In the genomic region with DNA sequence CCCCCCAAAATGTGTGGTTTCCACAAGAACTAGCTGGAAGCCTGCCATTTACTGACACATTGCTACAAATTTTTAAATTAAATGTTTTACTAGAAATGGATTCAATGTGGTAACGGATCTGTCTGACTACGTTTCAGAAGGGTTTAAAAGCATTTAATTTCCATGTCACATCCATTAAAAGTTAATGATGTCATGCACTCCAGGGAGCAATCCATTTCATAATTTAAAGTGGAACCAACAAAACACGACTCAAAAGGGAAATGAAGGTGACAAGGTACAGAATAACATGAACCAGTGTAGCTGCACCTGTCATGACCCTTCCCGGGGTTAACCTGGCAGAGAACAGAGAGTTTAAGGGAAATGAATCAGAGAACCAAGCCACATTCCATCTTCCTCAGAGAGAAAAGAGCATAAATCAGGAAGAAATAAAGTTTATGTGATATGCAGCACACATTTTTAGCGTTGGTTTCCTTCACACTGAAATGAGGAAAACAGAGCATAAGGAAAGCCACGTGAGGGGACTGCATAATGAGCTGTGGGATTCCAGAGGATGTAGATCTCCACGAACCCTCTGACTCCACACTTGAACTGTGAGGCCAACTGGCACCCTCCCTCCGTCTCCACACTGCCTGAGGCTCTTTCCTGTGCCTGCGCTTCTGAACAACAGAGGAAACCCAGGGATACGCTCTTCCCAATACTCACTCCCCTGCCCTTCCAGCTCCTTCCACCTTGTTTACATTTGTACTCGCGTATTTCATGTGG, we compare ENCODE assay signal across 9 cellular contexts.
A peak's percentile ranks its signal among the peaks of the same experiment; 100 is the strongest.
DNase-seq lines count a peak whose midpoint lies in the region; ATAC-seq, FAIRE-seq and TF ChIP-seq lines count a peak whose summit lies in the region.
"Had no signal": no experiment of that assay in that cellular context is flagged by ENCODE, and none has a peak within 500 bp of the region (broad histone marks: within the 10 kb centered on the region; RNA-seq: fewer than 3 reads in every experiment).

No MANE protein-coding gene starts in this region.

- CTCF ChIA-PET in H1 (lab: Charles Lee; ENCODE audit: partially characterized antibody) = interaction anchor here (0.6 to 3.6 kb wide), 2 partner anchors 131 to 282 kb away, joined by 3 to 20 read pairs; no protein-coding TSS in a partner anchor

- ATAC-seq in GM21576 (IDR thresholded peaks at IDR 0.05; ENCODE audit: unreplicated experiment) (no peak), HG03135 (IDR thresholded peaks at IDR 0.05; ENCODE audit: unreplicated experiment) (no peak)

- no peak overlapping the region for H3K9ac ChIP-seq in H1 (replicated peaks in 1 of 4; ENCODE audit: extremely low read depth in 1 of 4, low read depth in 3 of 4, low read length in 3 of 4)

- no peak overlapping the region for H3K4me3 ChIP-seq in H1 (ENCODE audit: extremely low read depth in 1 of 4, insufficient read depth in 2 of 4, low read depth in 3 of 4, low read length in 4 of 4)

- no peaks in the 10 kb centered on the region for H3K36me3 ChIP-seq in H1 (ENCODE audit: control insufficient read depth in 2 of 4, insufficient read depth in 4 of 4, low read length in 3 of 4)

- no peak overlapping the region for H3K56ac ChIP-seq in H1 (replicated peaks; ENCODE audit: insufficient read length, low read depth, low read length)

- 75% methylated on average over 12 of the region's 12 CpGs; no CpG with 5 or more reads in 1 of the 2 experiments for WGBS in H1 (ENCODE audit: extremely low coverage in 1 of 2, insufficient coverage in 1 of 2, insufficient read length in 1 of 2, insufficient replicate concordance in 2 of 2, low coverage in 1 of 2, low lambda C conversion rate in 2 of 2, missing lambda C conversion rate in 1 of 2), 2 experiments

- H2BK20ac ChIP-seq in H1 (ENCODE audit: low read length) = 0 out of 2 replicates have a peak overlapping the region, but pooled peaks have one; percentile 6

- H3K14ac ChIP-seq in H1 (ENCODE audit: insufficient read length) = no peak overlapping the region

- no peak for TF ChIP-seq RAD21 in H1 (IDR thresholded peaks at IDR 0.05 in 1 of 2, conservative IDR thresholded peaks at IDR 0.05 in 1 of 2; ENCODE audit: low read depth in 2 of 2, low read length in 2 of 2)

- H4K91ac ChIP-seq in H1 (replicated peaks; ENCODE audit: insufficient read length, low read length) = no peak overlapping the region

- H3K9me3 ChIP-seq in H1 (ENCODE audit: insufficient read depth in 2 of 2, low read depth in 1 of 2, low read length in 1 of 2) = no peaks in the 10 kb centered on the region

- H2AFZ ChIP-seq in H1 (ENCODE audit: low read length) = peak overlapping the region; percentile 93

- peak; percentile 72 for DNase-seq in AG20443 (ENCODE audit: low spot score)
- peak; percentile 27 to 64 for DNase-seq in NCI-H2081 (lab: John Stamatoyannopoulos, UW)
- no peak for DNase-seq in H1 (ENCODE audit: low read depth in 1 of 2, low spot score in 2 of 2)
- DNase-seq in lung microvascular endothelial cell (ENCODE audit: low read depth in 2 of 2) = peak; percentile 38 to 97
- no peak for DNase-seq in kidney glomerular epithelial cell (lab: John Stamatoyannopoulos, UW)
- no peak for DNase-seq in NCI-H146 treated with DMSO at 0.1 percent for 48 hours (lab: John Stamatoyannopoulos, UW; ENCODE audit: unreplicated experiment)
- DNase-seq: GDM1 had no signal

- H3K4me2 ChIP-seq in H1 (ENCODE audit: insufficient read depth in 1 of 2, low read depth in 2 of 2, low read length in 2 of 2) = no peak overlapping the region

- no peak overlapping the region for H2BK120ac ChIP-seq in H1 (replicated peaks; ENCODE audit: low read depth, low read length)

- H3K23me2 ChIP-seq in H1 (ENCODE audit: low read depth, low read length) = no peaks in the 10 kb centered on the region

- peak overlapping the region; percentile 45; the same call in 1 of the 2 replicates for H3K27ac ChIP-seq in H1 (ENCODE audit: low read depth, low read length)

- H2BK12ac ChIP-seq in H1 (ENCODE audit: low read depth, low read length) = no peak overlapping the region

- H3K79me2 ChIP-seq in H1 (ENCODE audit: control insufficient read depth in 1 of 2, insufficient read depth in 2 of 2, low read length in 2 of 2) = no peaks in the 10 kb centered on the region

- no peak overlapping the region for H2AK5ac ChIP-seq in H1 (ENCODE audit: low read depth, low read length)

- no peak overlapping the region for H2BK15ac ChIP-seq in H1 (ENCODE audit: low read length)

- TF ChIP-seq EP300 in H1 (IDR thresholded peaks at IDR 0.05; ENCODE audit: borderline replicate concordance in 1 of 2, low read depth in 2 of 2, low read length in 2 of 2) = no peak

- no peaks in the 10 kb centered on the region for H3K79me1 ChIP-seq in H1 (ENCODE audit: low read depth, low read length)

- H3K4ac ChIP-seq in H1 (replicated peaks; ENCODE audit: insufficient read length, low read depth, low read length) = no peak overlapping the region

- 0 out of 2 replicates have a peak overlapping the region, but pooled peaks have one; percentile 18 for H2BK5ac ChIP-seq in H1 (ENCODE audit: low read depth, low read length)

- no peak for FAIRE-seq in H1 (lab: Jason Lieb, UNC)

- H3K23ac ChIP-seq in H1 (ENCODE audit: insufficient read length) = no peak overlapping the region

- H4K20me1 ChIP-seq in H1 (replicated peaks in 1 of 2; ENCODE audit: control insufficient read depth in 1 of 2, insufficient read depth in 2 of 2, low read length in 2 of 2) = no peaks in the 10 kb centered on the region

- no peaks in the 10 kb centered on the region; a peak in 1 of 7 replicates for H3K27me3 ChIP-seq in H1 (replicated peaks in 1 of 4; ENCODE audit: control insufficient read depth in 3 of 4, extremely low read depth in 1 of 4, insufficient read depth in 3 of 4, low read length in 3 of 4)

- TF ChIP-seq CTCF in H1 (IDR thresholded peaks at IDR 0.05; ENCODE audit: control extremely low read depth in 1 of 3, insufficient read depth in 1 of 3, low read depth in 1 of 3, low read length in 3 of 3) = no peak

- H3K4me1 ChIP-seq in H1 (replicated peaks in 1 of 4; ENCODE audit: control insufficient read depth in 3 of 4, insufficient read depth in 4 of 4, low read length in 3 of 4) = no peaks in the 10 kb centered on the region; a peak in 1 of 7 replicates

- no peak overlapping the region for H3K18ac ChIP-seq in H1 (ENCODE audit: extremely low read depth, low read length)

- H4K5ac ChIP-seq in H1 (ENCODE audit: insufficient read length, low read depth, low read length) = no peak overlapping the region

- H4K8ac ChIP-seq in H1 (ENCODE audit: extremely low read depth, insufficient read depth, low read length) = no peak overlapping the region

- POLR2A ChIA-PET in H1 (lab: Charles Lee; ENCODE audit: partially characterized antibody) = no interaction called here

- no peak for TF ChIP-seq POLR2A in H1 (IDR thresholded peaks at IDR 0.05; ENCODE audit: control extremely low read depth in 1 of 2, low read depth in 2 of 2, low read length in 2 of 2)

TF ChIP-seq in H1, 55 proteins besides CTCF, POLR2A, EP300 and RAD21:
- TF ChIP-seq CREB1 (IDR thresholded peaks at IDR 0.05) (no peak), BACH1 (IDR thresholded peaks at IDR 0.05; ENCODE audit: low read length) (no peak), KDM5A (IDR thresholded peaks at IDR 0.05; ENCODE audit: low read length) (no peak), EGR1 (IDR thresholded peaks at IDR 0.05; ENCODE audit: borderline replicate concordance, low read depth, low read length) (no peak), TAF7 (optimal IDR thresholded peaks at IDR 0.05; ENCODE audit: borderline replicate concordance, low read depth, low read length) (no peak), EZH2 (IDR thresholded peaks at IDR 0.05; ENCODE audit: low read depth, low read length, severe bottlenecking) (no peak), KDM1A (IDR thresholded peaks at IDR 0.05; ENCODE audit: borderline replicate concordance, low read length) (no peak), RBBP5 (IDR thresholded peaks at IDR 0.05; ENCODE audit: borderline replicate concordance, low read depth, low read length) (no peak), FOSL1 (IDR thresholded peaks at IDR 0.05; ENCODE audit: insufficient read depth, low read depth, low read length) (no peak)

Comparison
In these comparisons a context has a peak if more than half of its experiments do, and no peak if none do; other contexts are left out.
1. DNase-seq: peak in AG20443 (single experiment), NCI-H2081 (2 of 2) and lung microvascular endothelial cell (2 of 2); none in H1 (0 of 2), kidney glomerular epithelial cell (single experiment) and NCI-H146 treated with DMSO at 0.1 percent for 48 hours (single experiment).